Comparison of ENCODE assay signal across 16 cellular contexts in genomic region chr3:126731044-126731443, GRCh38. TPM values are rescaled to one million over a fixed set of nuclear protein-coding genes. Genes with fewer than 3 reads are reported as not detected.
DNase-seq lines count a peak whose midpoint lies in the region; ATAC-seq, FAIRE-seq and TF ChIP-seq lines count a peak whose summit lies in the region.
"Had no signal": no experiment of that assay in that cellular context is flagged by ENCODE, and none has a peak within 500 bp of the region (broad histone marks: within the 10 kb centered on the region; RNA-seq: fewer than 3 reads in every experiment).

No MANE protein-coding gene starts in this region.

- ATAC-seq in HG02759 (IDR thresholded peaks at IDR 0.05; ENCODE audit: unreplicated experiment) (peak; percentile 42), naive B cell (ENCODE audit: low read depth in 2 of 2) (peak; percentile 23 to 41), HG02885 (IDR thresholded peaks at IDR 0.05; ENCODE audit: poor library complexity, unreplicated experiment) (no peak)
- ATAC-seq: CD8-positive, alpha-beta T cell; HCT116 had no signal

- peak; percentile 13 for DNase-seq in GM06990 (ENCODE audit: extremely low read depth, insufficient read length)
- peak; percentile 81 for DNase-seq in SKM-1 (lab: John Stamatoyannopoulos, UW; ENCODE audit: unreplicated experiment)
- no peak for DNase-seq in naive B cell
- DNase-seq in putamen (ENCODE audit: low spot score) = no peak
- no peak for DNase-seq in NCI-H1105 (lab: John Stamatoyannopoulos, UW)
- DNase-seq in frontal cortex (ENCODE audit: low spot score in 2 of 2) = no peak
- DNase-seq: activated T-cell treated with anti-CD3 and anti-CD28 coated beads, Interleukin-2, amount 50 U/mL, for 24 hours; amygdala; CD8-positive, alpha-beta T cell; left ventricle myocardium inferior; stimulated activated CD4-positive, alpha-beta T cell treated with anti-CD3 and anti-CD28 coated beads, Interleukin-4, amount 100 ng/mL, for 24 hours had no signal

- peak overlapping the region in 3 of 6 donors; percentile 15 to 67 (median 16) for H3K27ac Mint-ChIP-seq in naive B cell
- H3K27ac Mint-ChIP-seq: activated T-cell treated with anti-CD3 and anti-CD28 coated beads, Interleukin-2, amount 50 U/mL, for 24 hours; CD8-positive, alpha-beta T cell; nephron had no signal

- H3K36me3 ChIP-seq in GM06990 (ENCODE audit: control insufficient read depth, insufficient read depth, low read length) = no peaks in the 10 kb centered on the region

- H3K4me3 ChIP-seq in GM06990 (replicated peaks; ENCODE audit: low read depth, low read length) = no peak overlapping the region
- H3K4me3 ChIP-seq: hepatocyte, left ventricle myocardium inferior had no signal

- H3K36me3 Mint-ChIP-seq in naive B cell = peaks cover 16 to 36% of the 10 kb centered on the region in 2 donors

- no peaks in the 10 kb centered on the region for H3K27me3 ChIP-seq in GM06990 (replicated peaks; ENCODE audit: control insufficient read depth, insufficient read depth, low read length)
- H3K27me3 ChIP-seq: hepatocyte had no signal

- H3K4me3 Mint-ChIP-seq in naive B cell = peak overlapping the region in 2 of 8 donors; percentile 12 to 44
- H3K4me3 Mint-ChIP-seq: activated T-cell treated with anti-CD3 and anti-CD28 coated beads, Interleukin-2, amount 50 U/mL, for 24 hours; CD8-positive, alpha-beta T cell; nephron had no signal

- H3K27me3 Mint-ChIP-seq in naive B cell = no peaks in the 10 kb centered on the region
- H3K27me3 Mint-ChIP-seq: activated T-cell treated with anti-CD3 and anti-CD28 coated beads, Interleukin-2, amount 50 U/mL, for 24 hours had no signal

- no peak for FAIRE-seq in frontal cortex (lab: Jason Lieb, UNC)

- peaks cover 0 to 2% (median 0%) of the 10 kb centered on the region in 7 donors for H3K9me3 Mint-ChIP-seq in naive B cell
- H3K9me3 Mint-ChIP-seq: activated T-cell treated with anti-CD3 and anti-CD28 coated beads, Interleukin-2, amount 50 U/mL, for 24 hours; CD8-positive, alpha-beta T cell; nephron had no signal

- no peak for TF ChIP-seq CTCF in GM06990 (IDR thresholded peaks at IDR 0.05; ENCODE audit: insufficient read depth, low read length, poor library complexity, severe bottlenecking)

- H3K4me1 Mint-ChIP-seq in naive B cell = peaks cover 11 to 20% (median 19%) of the 10 kb centered on the region in 3 donors

RNA-seq across cellular contexts. Expression of gene CHCHD6, which starts 27.0 kb away (rescaled TPM):
- polyA plus RNA-seq in naive B cell (ENCODE audit: low read depth in 6 of 6) = 10 to 100 TPM in 4 of 6 donors, 1 to 10 TPM in 2; 8.7 to 16.3 (median 11.1) TPM
- 33.8 TPM for total RNA-seq in frontal cortex

Comparison
In these comparisons a context has a peak if more than half of its experiments do, and no peak if none do; other contexts are left out.
1. DNase-seq: peak in GM06990 (single experiment) and SKM-1 (single experiment); none in naive B cell (single experiment), putamen (single experiment), NCI-H1105 (single experiment) and frontal cortex (0 of 2).